ENCODE assay signal across 26 cellular contexts in genomic region chr17:11550431-11550830, GRCh38.
"Had no signal": no experiment of that assay in that cellular context is flagged by ENCODE, and none has a peak within 500 bp of the region (broad histone marks: within the 10 kb centered on the region; RNA-seq: fewer than 3 reads in every experiment).

No MANE protein-coding gene starts in this region.

- H3K4me2 ChIP-seq: neural progenitor cell had no signal

- FAIRE-seq: small intestine, urothelium cell line had no signal

- H3K27me3 ChIP-seq: neural progenitor cell, ovary, right lobe of liver, sigmoid colon, stomach, thyroid gland, tibial nerve, upper lobe of left lung, vagina had no signal

- H3K36me3 ChIP-seq: neural progenitor cell, ovary, right lobe of liver, sigmoid colon, stomach, thoracic aorta, thyroid gland, tibial nerve, upper lobe of left lung, vagina had no signal

- H3K4me1 ChIP-seq: parathyroid adenoma, psoas muscle, right lobe of liver, sigmoid colon, stomach, thyroid gland, upper lobe of left lung, vagina had no signal

- H3K9me3 ChIP-seq: ovary, psoas muscle, right lobe of liver, sigmoid colon, stomach, thoracic aorta, thyroid gland, tibial nerve, upper lobe of left lung, vagina had no signal

- H3K27ac ChIP-seq: neural progenitor cell, ovary, parathyroid adenoma, psoas muscle, right lobe of liver, sigmoid colon, stomach, thoracic aorta, thyroid gland, upper lobe of left lung, vagina had no signal

- H3K79me2 ChIP-seq: parathyroid adenoma had no signal

- H3K9ac ChIP-seq: neural progenitor cell, parathyroid adenoma had no signal

- ATAC-seq: natural killer cell; psoas muscle; right cardiac atrium; right lobe of liver; stimulated activated effector memory CD8-positive, alpha-beta T cell treated with anti-CD3 and anti-CD28 coated beads, Interleukin-12 subunit alpha, Interleukin-12 subunit beta, amount 100 ng/mL, for 72 hours; stimulated activated naive B cell treated with anti-CD40 and anti-IgM and Interleukin-4, amounts not matched to agents 10 μg/mL and 1 μg/mL and 100 μg/mL, for 72 hours had no signal

- H3K4me3 ChIP-seq: neural progenitor cell, ovary, psoas muscle, right lobe of liver, sigmoid colon, stomach, thoracic aorta, thyroid gland, tibial nerve, upper lobe of left lung, vagina had no signal

- DNase-seq: natural killer cell; occipital lobe; ovary; posterior cingulate gyrus; psoas muscle; right cardiac atrium; right lobe of liver; sigmoid colon; small intestine; stimulated activated CD4-positive, alpha-beta T cell treated with anti-CD3 and anti-CD28 coated beads, Interleukin-15, amount 100 ng/mL, for 24 hours; stimulated activated CD4-positive, alpha-beta T cell treated with anti-CD3 and anti-CD28 coated beads, Interleukin-2, amount 100 ng/mL, for 24 hours; stimulated activated CD4-positive, alpha-beta T cell treated with anti-CD3 and anti-CD28 coated beads, Interleukin-2, amount 100 ng/mL, for 48 hours; stimulated activated CD4-positive, alpha-beta T cell treated with anti-CD3 and anti-CD28 coated beads, Interleukin-4, amount 100 ng/mL, for 24 hours; stimulated activated naive B cell treated with anti-CD40 and anti-IgM and Interleukin-4, amounts not matched to agents 10 μg/mL and 1 μg/mL and 100 μg/mL, for 72 hours; stimulated activated naive CD4-positive, alpha-beta T cell treated with Interleukin-2 at 50 U/mL for 16 hours; stomach; thyroid gland; trophoblast cell; upper lobe of left lung had no signal
